9 cellular contexts compared by ENCODE assay signal in genomic region chr20:57089701-57090144, GRCh38.
DNase-seq lines count a peak whose midpoint lies in the region; ATAC-seq and TF ChIP-seq lines count a peak whose summit lies in the region.
"Had no signal": no experiment of that assay in that cellular context is flagged by ENCODE, and none has a peak within 500 bp of the region (broad histone marks: within the 10 kb centered on the region; RNA-seq: fewer than 3 reads in every experiment).

No MANE protein-coding gene starts in this region.

- ATAC-seq in DND-41 (ENCODE audit: insufficient read depth, low read depth) (peak; percentile 92), GM21619 (IDR thresholded peaks at IDR 0.05; ENCODE audit: unreplicated experiment) (peak; percentile 72), GM21528 (IDR thresholded peaks at IDR 0.05; ENCODE audit: low FRiP score, unreplicated experiment) (no peak)
- ATAC-seq in central memory CD8-positive, alpha-beta T cell (replicated peaks; ENCODE audit: extremely low read depth, poor library complexity, severe bottlenecking): no peak

- no peaks in the 10 kb centered on the region for H3K27me3 ChIP-seq in DND-41 (ENCODE audit: insufficient read depth, low read length, poor library complexity)

- H3K9me3 Mint-ChIP-seq in central memory CD8-positive, alpha-beta T cell: peaks cover 6% of the 10 kb centered on the region
- H3K9me3 Mint-ChIP-seq: activated naive CD4-positive, alpha-beta T cell treated with anti-CD3 and anti-CD28 coated beads, Interleukin-2, amount 50 U/mL, for 24 hours had no signal

- WGBS in lower leg skin, 2 donors: 9 to 19% methylated on average over 10 to 12 of the region's 12 CpGs

- TF ChIP-seq CTCF in DND-41 (IDR thresholded peaks at IDR 0.05; ENCODE audit: borderline replicate concordance, extremely low read depth, low read length, poor library complexity, severe bottlenecking): peak; percentile 94
- peak in 1 of 3 donors; percentile 75 for TF ChIP-seq CTCF in lower leg skin (IDR thresholded peaks at IDR 0.05)

- H3K4me3 Mint-ChIP-seq in central memory CD8-positive, alpha-beta T cell: no peak overlapping the region
- H3K4me3 Mint-ChIP-seq: activated naive CD4-positive, alpha-beta T cell treated with anti-CD3 and anti-CD28 coated beads, Interleukin-2, amount 50 U/mL, for 24 hours had no signal

- peaks cover 4% of the 10 kb centered on the region for H3K36me3 Mint-ChIP-seq in central memory CD8-positive, alpha-beta T cell (ENCODE audit: insufficient read depth)
- H3K36me3 Mint-ChIP-seq: activated naive CD4-positive, alpha-beta T cell treated with anti-CD3 and anti-CD28 coated beads, Interleukin-2, amount 50 U/mL, for 24 hours had no signal

- no peaks in the 10 kb centered on the region for H3K4me1 ChIP-seq in DND-41 (ENCODE audit: insufficient read depth, low read length)

- H3K79me2 ChIP-seq in DND-41 (ENCODE audit: insufficient read depth, low read length): no peaks in the 10 kb centered on the region

- H3K4me3 ChIP-seq in DND-41 (ENCODE audit: low read depth in 1 of 2, low read length in 2 of 2) (no peak overlapping the region), lower leg skin (ENCODE audit: low read depth, poor library complexity, severe bottlenecking) (no peak overlapping the region)

- H3K36me3 ChIP-seq in DND-41 (ENCODE audit: insufficient read depth, low read length): no peaks in the 10 kb centered on the region

- intact Hi-C loops in lower leg skin (cut with DNase I; ENCODE audit: low total_unique reads): loop anchor here (5.0 kb wide), 1 partner anchor 258 kb away; no protein-coding TSS in a partner anchor

- H3K9me3 ChIP-seq in DND-41 (ENCODE audit: insufficient read depth, low read length, severe bottlenecking): no peaks in the 10 kb centered on the region

- H2AFZ ChIP-seq in DND-41 (ENCODE audit: low read depth, low read length): no peak overlapping the region

- no peak overlapping the region for H3K4me2 ChIP-seq in DND-41 (ENCODE audit: insufficient read depth, low read length)

- peaks cover 20% of the 10 kb centered on the region for H3K4me1 Mint-ChIP-seq in central memory CD8-positive, alpha-beta T cell

- no peak overlapping the region for H3K27ac ChIP-seq in DND-41 (ENCODE audit: low read length)

- DNase-seq in DND-41 (peak; percentile 76), NAMALWA (ENCODE audit: low spot score) (peak; percentile 80), lower leg skin (ENCODE audit: low spot score in 2 of 2) (peak; percentile 37 to 92)
- peak; percentile 11 for DNase-seq in activated CD4-positive, CD25-positive, alpha-beta regulatory T cell treated with anti-CD3 and anti-CD28 coated beads, Interleukin-2, amount 50 U/mL, for 16 hours (ENCODE audit: low read depth, low spot score)
- no peak for DNase-seq in central memory CD8-positive, alpha-beta T cell (ENCODE audit: low spot score in 2 of 2)
- peak; percentile 43 to 51 for DNase-seq in stimulated activated CD8-positive, alpha-beta memory T cell treated with anti-CD3 and anti-CD28 coated beads, Interleukin-15, amount 100 ng/mL, for 48 hours (ENCODE audit: low read depth in 2 of 2)

- H4K20me1 ChIP-seq in DND-41 (ENCODE audit: insufficient read depth, low read length): no peaks in the 10 kb centered on the region; the same call in 1 of the 2 replicates

- H3K9ac ChIP-seq in DND-41 (ENCODE audit: low read depth, low read length): no peak overlapping the region

- H3K27me3 Mint-ChIP-seq in central memory CD8-positive, alpha-beta T cell: no peaks in the 10 kb centered on the region

- H3K27ac Mint-ChIP-seq in central memory CD8-positive, alpha-beta T cell (ENCODE audit: low read depth): peak overlapping the region; percentile 87

- no peak for TF ChIP-seq POLR2A in lower leg skin (IDR thresholded peaks at IDR 0.05)

Comparison
In these comparisons a context has a peak if more than half of its experiments do, and no peak if none do; other contexts are left out.
1. ATAC-seq: peak in DND-41 (single experiment) and GM21619 (single experiment); none in central memory CD8-positive, alpha-beta T cell (single experiment) and GM21528 (single experiment).
2. DNase-seq: peak in DND-41 (single experiment), NAMALWA (single experiment), activated CD4-positive, CD25-positive, alpha-beta regulatory T cell treated with anti-CD3 and anti-CD28 coated beads, Interleukin-2, amount 50 U/mL, for 16 hours (single experiment), lower leg skin (2 of 2) and stimulated activated CD8-positive, alpha-beta memory T cell treated with anti-CD3 and anti-CD28 coated beads, Interleukin-15, amount 100 ng/mL, for 48 hours (2 of 2); none in central memory CD8-positive, alpha-beta T cell (0 of 2).